Comparison of ENCODE assay signal across 20 cellular contexts in the genomic region with DNA sequence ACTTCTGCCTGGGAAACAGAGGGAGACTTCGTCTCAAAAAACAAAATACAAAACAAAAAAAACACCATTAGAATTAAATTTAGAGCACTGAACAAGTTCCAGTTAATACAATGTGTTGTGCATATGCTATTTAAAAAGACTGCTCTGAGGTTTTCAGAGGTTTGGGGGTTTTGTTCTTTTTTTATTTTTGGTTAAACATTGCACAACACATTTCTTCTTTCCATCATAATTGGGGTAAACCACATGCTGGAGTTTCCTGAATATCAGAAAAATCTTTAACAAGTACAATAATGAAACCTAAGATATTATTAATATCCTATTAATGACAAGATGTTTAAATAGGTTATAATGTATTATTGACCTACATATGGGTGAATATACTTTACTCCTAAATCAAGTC. TPM values are rescaled to one million over a fixed set of nuclear protein-coding genes. Genes with fewer than 3 reads are reported as not detected.
DNase-seq lines count a peak whose midpoint lies in the region; ATAC-seq and TF ChIP-seq lines count a peak whose summit lies in the region.
"Had no signal": no experiment of that assay in that cellular context is flagged by ENCODE, and none has a peak within 500 bp of the region (broad histone marks: within the 10 kb centered on the region; RNA-seq: fewer than 3 reads in every experiment).

No MANE protein-coding gene starts in this region.

- no peaks in the 10 kb centered on the region for H3K27me3 Mint-ChIP-seq in WTC11 (ENCODE audit: low read depth)

- no peaks in the 10 kb centered on the region for H3K27me3 ChIP-seq in GM06990 (replicated peaks; ENCODE audit: control insufficient read depth, insufficient read depth, low read length)

- TF ChIP-seq CTCF in AG10803 (conservative IDR thresholded peaks at IDR 0.05; ENCODE audit: low read length) (no peak), GM06990 (IDR thresholded peaks at IDR 0.05; ENCODE audit: insufficient read depth, low read length, poor library complexity, severe bottlenecking) (no peak), WTC11 (IDR thresholded peaks at IDR 0.05) (no peak)

- no peak overlapping the region for H3K4me3 Mint-ChIP-seq in WTC11
- H3K4me3 Mint-ChIP-seq: CD8-positive, alpha-beta memory T cell; T-helper 1 cell treated with Interleukin-12 subunit alpha and Interleukin-12 subunit beta and Interleukin-4 antibody, amounts not matched to agents 30 μg/mL and 1 μg/mL, for 36 hours had no signal

- no peak for ATAC-seq in WTC11
- ATAC-seq in GM21423 (IDR thresholded peaks at IDR 0.05; ENCODE audit: unreplicated experiment), result no peak

- CTCF ChIA-PET in WTC11 (lab: Charles Lee), result no interaction called here

- H3K36me3 Mint-ChIP-seq in WTC11, result peaks cover 33% of the 10 kb centered on the region
- H3K36me3 Mint-ChIP-seq: CD8-positive, alpha-beta memory T cell; IgD-negative memory B cell had no signal

- H3K4me1 Mint-ChIP-seq in WTC11, result peaks cover 25% of the 10 kb centered on the region
- H3K4me1 Mint-ChIP-seq: CD8-positive, alpha-beta memory T cell; IgD-negative memory B cell had no signal

- POLR2A ChIA-PET in WTC11 (lab: Charles Lee), result no interaction called here

- no peak overlapping the region for H3K4me3 ChIP-seq in AG10803 (ENCODE audit: low read length)
- H3K4me3 ChIP-seq in GM06990 (replicated peaks; ENCODE audit: low read depth, low read length), result no peak overlapping the region
- H3K4me3 ChIP-seq: GM23248, HAP-1 had no signal

- H3K27ac Mint-ChIP-seq in WTC11, result peak overlapping the region; percentile 61
- H3K27ac Mint-ChIP-seq: CD8-positive, alpha-beta memory T cell; IgD-negative memory B cell; T-helper 1 cell treated with Interleukin-12 subunit alpha and Interleukin-12 subunit beta and Interleukin-4 antibody, amounts not matched to agents 30 μg/mL and 1 μg/mL, for 36 hours had no signal

- DNase-seq in AG10803 (ENCODE audit: low read depth) (peak; percentile 48), GM06990 (ENCODE audit: extremely low read depth, insufficient read length) (peak; percentile 37), MV-4-11 (lab: John Stamatoyannopoulos, UW) (peak; percentile 53), WTC11 (ENCODE audit: low spot score) (no peak), activated gamma-delta T cell (lab: John Stamatoyannopoulos, UW) (no peak)
- no peak for DNase-seq in activated CD4-positive, CD25-positive, alpha-beta regulatory T cell treated with anti-CD3 and anti-CD28 coated beads, Interleukin-2, amount 50 U/mL, for 72 hours
- DNase-seq: C1 segment of cervical spinal cord; CD8-positive, alpha-beta memory T cell; DMS79; GM23248; NCI-H1417 treated with DMSO at 0.1 percent for 48 hours; NCI-H187 treated with DMSO at 0.1 percent for 48 hours; NCI-H345; NCI-H524 treated with DMSO at 0.1 percent for 48 hours; RPMI8226; SHP77 treated with DMSO at 0.1 percent for 48 hours had no signal

- H3K9me3 Mint-ChIP-seq in WTC11, result peaks cover 3% of the 10 kb centered on the region; the same call in 1 of the 2 replicates
- H3K9me3 Mint-ChIP-seq: CD8-positive, alpha-beta memory T cell; T-helper 1 cell treated with Interleukin-12 subunit alpha and Interleukin-12 subunit beta and Interleukin-4 antibody, amounts not matched to agents 30 μg/mL and 1 μg/mL, for 36 hours had no signal

- peaks cover 2% of the 10 kb centered on the region for H3K36me3 ChIP-seq in GM06990 (ENCODE audit: control insufficient read depth, insufficient read depth, low read length)

TF ChIP-seq in WTC11, 78 proteins besides CTCF, POLR2A, EP300 and RAD21:
- no peak for TF ChIP-seq CREB1 (CRISPR knock-in tag; IDR thresholded peaks at IDR 0.05)
- no peak for TF ChIP-seq JUN (CRISPR knock-in tag; IDR thresholded peaks at IDR 0.05)
- TF ChIP-seq TP53 (CRISPR knock-in tag; IDR thresholded peaks at IDR 0.05), result no peak
- TF ChIP-seq, protein P1, sequence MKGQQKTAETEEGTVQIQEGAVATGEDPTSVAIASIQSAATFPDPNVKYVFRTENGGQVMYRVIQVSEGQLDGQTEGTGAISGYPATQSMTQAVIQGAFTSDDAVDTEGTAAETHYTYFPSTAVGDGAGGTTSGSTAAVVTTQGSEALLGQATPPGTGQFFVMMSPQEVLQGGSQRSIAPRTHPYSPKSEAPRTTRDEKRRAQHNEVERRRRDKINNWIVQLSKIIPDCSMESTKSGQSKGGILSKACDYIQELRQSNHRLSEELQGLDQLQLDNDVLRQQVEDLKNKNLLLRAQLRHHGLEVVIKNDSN (CRISPR knock-in tag; IDR thresholded peaks at IDR 0.05), result no peak
- TF ChIP-seq, protein P2, sequence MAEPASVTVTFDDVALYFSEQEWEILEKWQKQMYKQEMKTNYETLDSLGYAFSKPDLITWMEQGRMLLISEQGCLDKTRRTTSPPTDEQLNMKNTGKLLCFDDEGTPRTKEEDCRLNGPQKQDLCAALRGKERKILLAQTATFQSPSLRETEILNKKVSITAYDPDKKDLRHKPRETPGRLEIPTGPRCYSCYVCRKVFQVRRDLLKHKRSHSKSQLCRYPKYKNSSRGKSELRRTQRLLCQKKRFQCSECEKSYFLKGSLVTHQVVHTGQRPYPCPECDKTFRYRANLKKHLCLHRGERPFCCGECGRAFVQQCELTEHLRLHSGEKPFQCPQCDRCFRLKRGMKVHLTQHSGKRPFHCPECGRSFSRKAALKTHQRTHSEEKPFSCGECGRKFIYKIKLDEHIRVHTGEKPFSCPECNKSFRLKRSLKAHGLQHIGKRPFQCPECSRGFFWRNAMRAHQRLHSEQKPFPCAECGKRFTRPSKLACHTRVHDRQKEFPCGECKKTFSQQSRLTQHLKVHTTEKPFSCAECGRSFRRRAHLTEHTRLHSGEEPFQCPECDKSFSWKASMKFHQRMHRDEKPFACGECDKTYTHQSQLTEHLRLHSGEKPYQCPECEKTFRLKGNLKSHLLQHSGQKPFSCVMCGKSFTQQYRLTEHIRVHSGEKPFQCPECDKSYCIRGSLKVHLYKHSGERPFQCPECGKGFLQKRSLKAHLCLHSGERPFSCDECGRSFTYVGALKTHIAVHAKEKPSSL (CRISPR knock-in tag; conservative IDR thresholded peaks at IDR 0.05), result no peak
- TF ChIP-seq ELF4 (CRISPR knock-in tag; IDR thresholded peaks at IDR 0.05; ENCODE audit: low read depth), result no peak
- TF ChIP-seq NFE2L1 (CRISPR knock-in tag; IDR thresholded peaks at IDR 0.05), result no peak
- TF ChIP-seq HMGA2 (CRISPR knock-in tag; IDR thresholded peaks at IDR 0.05), result no peak
- no peak for TF ChIP-seq CDX4 (CRISPR knock-in tag; IDR thresholded peaks at IDR 0.05; ENCODE audit: borderline replicate concordance)
- TF ChIP-seq IRF2 (CRISPR knock-in tag; IDR thresholded peaks at IDR 0.05; ENCODE audit: borderline replicate concordance, low read depth), result no peak
- TF ChIP-seq OVOL2 (CRISPR knock-in tag; IDR thresholded peaks at IDR 0.05; ENCODE audit: borderline replicate concordance), result no peak
- TF ChIP-seq, protein P3, sequence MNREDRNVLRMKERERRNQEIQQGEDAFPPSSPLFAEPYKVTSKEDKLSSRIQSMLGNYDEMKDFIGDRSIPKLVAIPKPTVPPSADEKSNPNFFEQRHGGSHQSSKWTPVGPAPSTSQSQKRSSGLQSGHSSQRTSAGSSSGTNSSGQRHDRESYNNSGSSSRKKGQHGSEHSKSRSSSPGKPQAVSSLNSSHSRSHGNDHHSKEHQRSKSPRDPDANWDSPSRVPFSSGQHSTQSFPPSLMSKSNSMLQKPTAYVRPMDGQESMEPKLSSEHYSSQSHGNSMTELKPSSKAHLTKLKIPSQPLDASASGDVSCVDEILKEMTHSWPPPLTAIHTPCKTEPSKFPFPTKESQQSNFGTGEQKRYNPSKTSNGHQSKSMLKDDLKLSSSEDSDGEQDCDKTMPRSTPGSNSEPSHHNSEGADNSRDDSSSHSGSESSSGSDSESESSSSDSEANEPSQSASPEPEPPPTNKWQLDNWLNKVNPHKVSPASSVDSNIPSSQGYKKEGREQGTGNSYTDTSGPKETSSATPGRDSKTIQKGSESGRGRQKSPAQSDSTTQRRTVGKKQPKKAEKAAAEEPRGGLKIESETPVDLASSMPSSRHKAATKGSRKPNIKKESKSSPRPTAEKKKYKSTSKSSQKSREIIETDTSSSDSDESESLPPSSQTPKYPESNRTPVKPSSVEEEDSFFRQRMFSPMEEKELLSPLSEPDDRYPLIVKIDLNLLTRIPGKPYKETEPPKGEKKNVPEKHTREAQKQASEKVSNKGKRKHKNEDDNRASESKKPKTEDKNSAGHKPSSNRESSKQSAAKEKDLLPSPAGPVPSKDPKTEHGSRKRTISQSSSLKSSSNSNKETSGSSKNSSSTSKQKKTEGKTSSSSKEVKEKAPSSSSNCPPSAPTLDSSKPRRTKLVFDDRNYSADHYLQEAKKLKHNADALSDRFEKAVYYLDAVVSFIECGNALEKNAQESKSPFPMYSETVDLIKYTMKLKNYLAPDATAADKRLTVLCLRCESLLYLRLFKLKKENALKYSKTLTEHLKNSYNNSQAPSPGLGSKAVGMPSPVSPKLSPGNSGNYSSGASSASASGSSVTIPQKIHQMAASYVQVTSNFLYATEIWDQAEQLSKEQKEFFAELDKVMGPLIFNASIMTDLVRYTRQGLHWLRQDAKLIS (CRISPR knock-in tag; IDR thresholded peaks at IDR 0.05; ENCODE audit: borderline replicate concordance), result no peak
- TF ChIP-seq ZNF317 (CRISPR knock-in tag; IDR thresholded peaks at IDR 0.05; ENCODE audit: borderline replicate concordance, low read depth), result no peak

RNA-seq across cellular contexts. Expression of gene IGF2BP3, which starts 26.3 kb away (rescaled TPM):
- 129 to 165 TPM (median 164 TPM) in 3 replicates for total RNA-seq in WTC11 (2021)

Comparison
In these comparisons a context has a peak if more than half of its experiments do, and no peak if none do; other contexts are left out.
1. DNase-seq: peak in AG10803 (single experiment), GM06990 (single experiment) and MV-4-11 (single experiment); none in WTC11 (single experiment), activated gamma-delta T cell (single experiment) and activated CD4-positive, CD25-positive, alpha-beta regulatory T cell treated with anti-CD3 and anti-CD28 coated beads, Interleukin-2, amount 50 U/mL, for 72 hours (single experiment).